ENCODE assay signal across 20 cellular contexts in genomic region chr7:683526-684205, GRCh38. TPM values are rescaled to one million over a fixed set of nuclear protein-coding genes. Genes with fewer than 3 reads are reported as not detected.
DNase-seq lines count a peak whose midpoint lies in the region; ATAC-seq and TF ChIP-seq lines count a peak whose summit lies in the region.
"Had no signal": no experiment of that assay in that cellular context is flagged by ENCODE, and none has a peak within 500 bp of the region (broad histone marks: within the 10 kb centered on the region; RNA-seq: fewer than 3 reads in every experiment).

No MANE protein-coding gene starts in this region.

- H3K18ac ChIP-seq in neuronal stem cell (ENCODE audit: low read length) = no peak overlapping the region

- H3K14ac ChIP-seq in neuronal stem cell (ENCODE audit: low read length) = no peak overlapping the region

- no peak overlapping the region for H2BK5ac ChIP-seq in neuronal stem cell (ENCODE audit: low read length)

- peaks cover 5% of the 10 kb centered on the region for H3K79me1 ChIP-seq in neuronal stem cell (ENCODE audit: low read depth, low read length)

- H3K79me2 ChIP-seq in hepatocyte = no peaks in the 10 kb centered on the region

- WGBS in heart right ventricle, 2 donors = 98% methylated on average over 19 of the region's 19 CpGs
- 95% methylated on average over 19 of the region's 19 CpGs for WGBS in hepatocyte (ENCODE audit: low lambda C conversion rate, missing lambda C conversion rate)
- no CpG with 5 or more reads among the region's 19 CpGs for WGBS in neuronal stem cell (ENCODE audit: extremely low coverage in 2 of 2, insufficient read length in 2 of 2, insufficient replicate concordance in 1 of 2), 2 donors

- H3K9me2 ChIP-seq in hepatocyte (replicated peaks; ENCODE audit: insufficient read depth) = no peaks in the 10 kb centered on the region

- intact Hi-C loops in cardiac septum (cut with DNase I) = no loop called here
- intact Hi-C loops in heart right ventricle (cut with DNase I) = no loop called here
- intact Hi-C loops in upper lobe of right lung (cut with DNase I) = no loop called here

- H3K23ac ChIP-seq in neuronal stem cell (ENCODE audit: low read depth, low read length, poor library complexity) = peak overlapping the region; percentile 73

- no peak overlapping the region for H3K27ac ChIP-seq in heart right ventricle
- no peak overlapping the region for H3K27ac ChIP-seq in hepatocyte
- H3K27ac ChIP-seq in neuronal stem cell (replicated peaks; ENCODE audit: low read length) = no peak overlapping the region
- H3K27ac ChIP-seq in upper lobe of right lung = no peak overlapping the region
- H3K27ac ChIP-seq: SJCRH30 had no signal

- H2AK5ac ChIP-seq in neuronal stem cell (ENCODE audit: low read depth, low read length) = no peak overlapping the region

- H3K36me3 ChIP-seq in heart right ventricle = peaks cover 0 to 20% (median 0%) of the 10 kb centered on the region in 9 donors
- H3K36me3 ChIP-seq in hepatocyte (replicated peaks; ENCODE audit: insufficient read depth, low read depth) = no peaks in the 10 kb centered on the region
- H3K36me3 ChIP-seq in neuronal stem cell (replicated peaks in 1 of 2; ENCODE audit: control insufficient read depth in 2 of 2, insufficient read depth in 2 of 2, low read length in 2 of 2) = peaks cover 0 to 12% of the 10 kb centered on the region in 2 donors
- H3K36me3 ChIP-seq in upper lobe of right lung = no peaks in the 10 kb centered on the region
- H3K36me3 ChIP-seq: SJCRH30 had no signal

- H2BK15ac ChIP-seq in neuronal stem cell (ENCODE audit: low read length) = no peak overlapping the region

- no peaks in the 10 kb centered on the region for H4K20me1 ChIP-seq in hepatocyte (ENCODE audit: insufficient read depth, poor library complexity, severe bottlenecking)

- DNase-seq in cardiac septum (ENCODE audit: low spot score) = peak; percentile 57
- DNase-seq in heart right ventricle = no peak
- peak; percentile 1 for DNase-seq in hepatocyte (ENCODE audit: low spot score)
- no peak for DNase-seq in neuronal stem cell (ENCODE audit: low spot score)
- DNase-seq in upper lobe of right lung = peak; percentile 56
- no peak for DNase-seq in HT-29 (ENCODE audit: low spot score)
- DNase-seq: AML-193; C1 segment of cervical spinal cord; CD8-positive, alpha-beta T cell; DMS153; NCI-H1105; NCI-H146; NCI-H2029 treated with DMSO at 0.1 percent for 48 hours; NCI-H226; NCI-H524; NCI-H82; SJCRH30 had no signal

- no peak overlapping the region for H4K91ac ChIP-seq in neuronal stem cell (ENCODE audit: low read depth, low read length, poor library complexity)

- no peak overlapping the region for H2BK12ac ChIP-seq in neuronal stem cell (ENCODE audit: low read length)

- H3K4me2 ChIP-seq in hepatocyte = no peak overlapping the region
- no peak overlapping the region for H3K4me2 ChIP-seq in neuronal stem cell (ENCODE audit: insufficient read depth, low read length, poor library complexity, severe bottlenecking)

- no peak for TF ChIP-seq CTCF in heart right ventricle (IDR thresholded peaks at IDR 0.05)
- no peak for TF ChIP-seq CTCF in hepatocyte (IDR thresholded peaks at IDR 0.05; ENCODE audit: poor library complexity)
- TF ChIP-seq CTCF in upper lobe of right lung (IDR thresholded peaks at IDR 0.05) = no peak

- H2BK120ac ChIP-seq in neuronal stem cell (ENCODE audit: low read depth, low read length) = peak overlapping the region; percentile 72

- H3K4me1 ChIP-seq in heart right ventricle (no peaks in the 10 kb centered on the region), hepatocyte (ENCODE audit: insufficient read depth) (no peaks in the 10 kb centered on the region), neuronal stem cell (ENCODE audit: control insufficient read depth in 2 of 2, insufficient read depth in 1 of 2, low read depth in 1 of 2, low read length in 2 of 2) (no peaks in the 10 kb centered on the region), upper lobe of right lung (no peaks in the 10 kb centered on the region)
- H3K4me1 ChIP-seq: SJCRH30 had no signal

- H4K8ac ChIP-seq in neuronal stem cell (ENCODE audit: low read depth, low read length) = no peak overlapping the region

- ATAC-seq in heart right ventricle = no peak
- ATAC-seq in upper lobe of right lung = peak; percentile 14
- no peak for ATAC-seq in HG03039 (IDR thresholded peaks at IDR 0.05; ENCODE audit: unreplicated experiment)
- ATAC-seq in GM21526 (IDR thresholded peaks at IDR 0.05; ENCODE audit: low FRiP score, unreplicated experiment) = no peak
- ATAC-seq: CD8-positive, alpha-beta T cell; Panc1 had no signal

- no peak overlapping the region for H3K4ac ChIP-seq in neuronal stem cell (ENCODE audit: low read length)

- no peak overlapping the region for H3K4me3 ChIP-seq in heart right ventricle
- no peak overlapping the region for H3K4me3 ChIP-seq in hepatocyte
- H3K4me3 ChIP-seq in neuronal stem cell (ENCODE audit: low read length in 2 of 2) = no peak overlapping the region
- no peak overlapping the region for H3K4me3 ChIP-seq in upper lobe of right lung
- H3K4me3 ChIP-seq: SJCRH30 had no signal

- H3K9me3 ChIP-seq in heart right ventricle (peaks cover 0 to 46% (median 28%) of the 10 kb centered on the region in 11 donors), hepatocyte (ENCODE audit: low read depth) (peaks cover 8% of the 10 kb centered on the region), neuronal stem cell (replicated peaks in 1 of 2; ENCODE audit: control insufficient read depth in 2 of 2, insufficient read depth in 1 of 2, low read depth in 1 of 2, low read length in 2 of 2) (peaks cover 8 to 25% of the 10 kb centered on the region in 2 donors), upper lobe of right lung (peaks cover 13% of the 10 kb centered on the region)

- H3K9ac ChIP-seq in neuronal stem cell (ENCODE audit: low read depth, low read length, poor library complexity) = peak overlapping the region; percentile 21

- H3K27me3 ChIP-seq in heart right ventricle = no peaks in the 10 kb centered on the region
- no peaks in the 10 kb centered on the region for H3K27me3 ChIP-seq in hepatocyte
- H3K27me3 ChIP-seq in neuronal stem cell (ENCODE audit: control insufficient read depth in 3 of 3, insufficient read depth in 3 of 3, low read depth in 1 of 3, low read length in 3 of 3) = no peaks in the 10 kb centered on the region
- H3K27me3 ChIP-seq in upper lobe of right lung = no peaks in the 10 kb centered on the region
- H3K27me3 ChIP-seq: SJCRH30 had no signal

- H2AFZ ChIP-seq in hepatocyte = no peak overlapping the region
- H2AFZ ChIP-seq in neuronal stem cell (ENCODE audit: low read length) = no peak overlapping the region

RNA-seq across cellular contexts. Expression of gene DNAAF5, which starts 42.8 kb away (rescaled TPM):
- total RNA-seq in cardiac septum (22.1 TPM), heart right ventricle (10 to 100 TPM; 18.0 to 30.0 (median 25.3) TPM), hepatocyte (14.2 and 23.5 TPM in 2 replicates), upper lobe of right lung (15.8 TPM)
- polyA plus RNA-seq in heart right ventricle (10 to 100 TPM; 10.4 to 12.8 TPM), hepatocyte (18.7 and 19.0 TPM in 2 replicates)
- polyA plus RNA-seq in neuronal stem cell (2013, experiment 1 of 2) = 26.4 TPM
- 26.5 TPM for polyA plus RNA-seq in neuronal stem cell (2013, experiment 2 of 2)
- 122 and 124 TPM in 2 replicates for total RNA-seq in HT-29 (2014; rRNA removed; shearing (Covaris generic))

RNA-seq across cellular contexts. Expression of gene PRKAR1B, which starts 43.4 kb away (rescaled TPM):
- total RNA-seq in cardiac septum = 13.5 TPM
- 10 to 100 TPM; 14.5 to 24.5 (median 21.2) TPM for total RNA-seq in heart right ventricle
- polyA plus RNA-seq in heart right ventricle = 10 to 100 TPM in 1 of 2 donors, 1 to 10 TPM in 1; 5.0 to 15.7 TPM
- total RNA-seq in hepatocyte = 16.6 and 23.4 TPM in 2 replicates
- polyA plus RNA-seq in hepatocyte = 27.4 and 28.7 TPM in 2 replicates
- polyA plus RNA-seq in neuronal stem cell (2013, experiment 1 of 2) = 14.0 TPM
- 12.9 TPM for polyA plus RNA-seq in neuronal stem cell (2013, experiment 2 of 2)
- total RNA-seq in upper lobe of right lung = 25.7 TPM
- total RNA-seq in HT-29 (2014; rRNA removed; shearing (Covaris generic)) = 70.8 and 78.0 TPM in 2 replicates

Comparison
In these comparisons a context has a peak if more than half of its experiments do, and no peak if none do; other contexts are left out.
1. DNase-seq: peak in cardiac septum (single experiment), hepatocyte (single experiment) and upper lobe of right lung (single experiment); none in heart right ventricle (0 of 2), neuronal stem cell (single experiment) and HT-29 (single experiment).